ENCODE assay signal across 19 cellular contexts in genomic region chr1:29303201-29304024, GRCh38.
DNase-seq lines count a peak whose midpoint lies in the region; ATAC-seq, FAIRE-seq and TF ChIP-seq lines count a peak whose summit lies in the region.
"Had no signal": no experiment of that assay in that cellular context is flagged by ENCODE, and none has a peak within 500 bp of the region (broad histone marks: within the 10 kb centered on the region; RNA-seq: fewer than 3 reads in every experiment).

No MANE protein-coding gene starts in this region.

- in situ Hi-C loops in HepG2 (cut with HindIII; ENCODE audit: extremely low pct_ligation_motif_present, low pct_unique_long_range_greater_than_20kb), result no loop called here

- peak; percentile 38 for ATAC-seq in HepG2
- ATAC-seq in GM21528 (IDR thresholded peaks at IDR 0.05; ENCODE audit: low FRiP score, unreplicated experiment), result no peak
- ATAC-seq: GM12878 had no signal

- H3K4me1 ChIP-seq in BLaER1 (peaks cover 19% of the 10 kb centered on the region), HEK293 (ENCODE audit: control insufficient read depth, insufficient read depth, low read length) (no peaks in the 10 kb centered on the region), HepG2 (ENCODE audit: insufficient read depth, low read length) (peaks cover 15% of the 10 kb centered on the region)

- H3K4me2 ChIP-seq in BLaER1, result peak overlapping the region; percentile 71
- H3K4me2 ChIP-seq in HepG2 (ENCODE audit: low read depth, low read length), result no peak overlapping the region

- H3K4me3 Mint-ChIP-seq in chondrocyte (ENCODE audit: unreplicated experiment) (no peak overlapping the region), progenitor cell of endocrine pancreas (ENCODE audit: low read depth) (no peak overlapping the region)
- H3K4me3 Mint-ChIP-seq: B cell had no signal

- POLR2A ChIA-PET in HEK293 (lab: Yijun Ruan, JAX), result no interaction called here
- POLR2A ChIA-PET in HepG2 (lab: Yijun Ruan, JAX), result no interaction called here

- no peak overlapping the region for H3K9ac ChIP-seq in BLaER1
- no peak overlapping the region for H3K9ac ChIP-seq in HepG2 (ENCODE audit: insufficient read depth, low read depth, low read length)

- H3K79me2 ChIP-seq in HepG2 (ENCODE audit: insufficient read depth, low read length), result no peaks in the 10 kb centered on the region

- peak; percentile 75 for DNase-seq in chondrocyte (ENCODE audit: low spot score)
- no peak for DNase-seq in HepG2 (ENCODE audit: low spot score)
- DNase-seq in progenitor cell of endocrine pancreas (ENCODE audit: low spot score, unreplicated experiment), result no peak
- DNase-seq in C1 segment of cervical spinal cord (lab: John Stamatoyannopoulos, UW), result no peak
- DNase-seq in NCI-H1694 treated with DMSO at 0.1 percent for 48 hours (lab: John Stamatoyannopoulos, UW), result no peak
- DNase-seq: CD4-positive, alpha-beta memory T cell; EL; MM.1S; NCI-H1092; NCI-H1436 treated with DMSO at 0.1 percent for 48 hours; NCI-H2081 treated with DMSO at 0.1 percent for 48 hours; NCI-H446 treated with DMSO at 0.1 percent for 48 hours; NCI-H748 treated with DMSO at 0.1 percent for 48 hours had no signal

- CTCF ChIA-PET in HEK293 (lab: Yijun Ruan, JAX) (interaction anchor here (1.5 kb wide), 1 partner anchor 29 kb away, joined by 4 read pairs; no protein-coding TSS in a partner anchor), HepG2 (lab: Yijun Ruan, JAX; ENCODE audit: low intra/inter-chr PET ratio, low total read pairs) (no interaction called here)

- no peak for FAIRE-seq in HepG2 (lab: Jason Lieb, UNC)
- FAIRE-seq: GM12878 had no signal

- intact Hi-C loops in HepG2 (cut with micrococcal nuclease; ENCODE audit: unreplicated experiment), result no loop called here

- H3K27me3 ChIP-seq in BLaER1, result no peaks in the 10 kb centered on the region
- no peaks in the 10 kb centered on the region for H3K27me3 ChIP-seq in HepG2 (ENCODE audit: control insufficient read depth in 1 of 2, insufficient read depth in 2 of 2, low read length in 2 of 2)

- TF ChIP-seq EP300 in HepG2 (IDR thresholded peaks at IDR 0.05; ENCODE audit: low read depth in 2 of 2, low read length in 2 of 2), result no peak
- no peak for TF ChIP-seq EP300 in HepG2 (CRISPR knock-in tag; IDR thresholded peaks at IDR 0.05; ENCODE audit: borderline replicate concordance)

- H3K36me3 Mint-ChIP-seq in chondrocyte (ENCODE audit: low read depth) (peaks cover 12% of the 10 kb centered on the region), progenitor cell of endocrine pancreas (ENCODE audit: insufficient read depth) (peaks cover 23% of the 10 kb centered on the region)
- H3K36me3 Mint-ChIP-seq: CD4-positive, alpha-beta memory T cell had no signal

- H3K27ac ChIP-seq in BLaER1 (no peak overlapping the region), HEK293 (ENCODE audit: extremely low read depth, low read depth, low read length) (no peak overlapping the region), HepG2 (ENCODE audit: extremely low read length, insufficient read depth, low read length) (no peak overlapping the region)

- H3K4me1 Mint-ChIP-seq in chondrocyte (ENCODE audit: low read depth), result no peaks in the 10 kb centered on the region
- H3K4me1 Mint-ChIP-seq in progenitor cell of endocrine pancreas (ENCODE audit: low read depth), result peaks cover 11% of the 10 kb centered on the region
- H3K4me1 Mint-ChIP-seq: B cell; CD4-positive, alpha-beta memory T cell had no signal

- no peak for TF ChIP-seq POLR2A in HepG2 (IDR thresholded peaks at IDR 0.05; ENCODE audit: insufficient read depth in 1 of 2, low read depth in 2 of 2, low read length in 2 of 2)

- no peaks in the 10 kb centered on the region; the same call in 1 of the 2 replicates for H3K36me3 ChIP-seq in BLaER1
- H3K36me3 ChIP-seq in HEK293 (ENCODE audit: control insufficient read depth in 2 of 2, insufficient read depth in 1 of 2, low read length in 2 of 2), result peaks cover 0 to 79% of the 10 kb centered on the region in 2 experiments; a peak in 1 of 3 replicates
- H3K36me3 ChIP-seq in HepG2 (replicated peaks in 1 of 2; ENCODE audit: control insufficient read depth in 1 of 2, insufficient read depth in 2 of 2, low read length in 2 of 2), result peaks cover 3 to 31% of the 10 kb centered on the region in 2 experiments; a peak in 4 of 5 replicates

- BruUV-seq in HepG2 (replicated peaks; lab: Mats Ljungman, UMichigan), result no TSS peak

- H2AFZ ChIP-seq in HepG2 (ENCODE audit: low read length), result no peak overlapping the region

- WGBS in HepG2 (ENCODE audit: low lambda C conversion rate), result 95% methylated on average over 12 of the region's 28 CpGs

- H3K27ac Mint-ChIP-seq in chondrocyte (ENCODE audit: unreplicated experiment) (no peak overlapping the region), progenitor cell of endocrine pancreas (no peak overlapping the region)
- H3K27ac Mint-ChIP-seq: B cell; CD4-positive, alpha-beta memory T cell had no signal

- peaks cover 3% of the 10 kb centered on the region for H3K9me3 Mint-ChIP-seq in chondrocyte (ENCODE audit: low read depth)
- no peaks in the 10 kb centered on the region for H3K9me3 Mint-ChIP-seq in progenitor cell of endocrine pancreas (ENCODE audit: low read depth)
- H3K9me3 Mint-ChIP-seq: CD4-positive, alpha-beta memory T cell had no signal

- H4K20me1 ChIP-seq in BLaER1, result no peaks in the 10 kb centered on the region
- no peaks in the 10 kb centered on the region for H4K20me1 ChIP-seq in HepG2 (ENCODE audit: insufficient read depth, low read length)

- TF ChIP-seq CTCF in HEK293 (tag by site-specific recombination; IDR thresholded peaks at IDR 0.05), result no peak
- no peak for TF ChIP-seq CTCF in chondrocyte (IDR thresholded peaks at IDR 0.05)
- TF ChIP-seq CTCF in HepG2 (CRISPR knock-in tag; IDR thresholded peaks at IDR 0.05), result no peak
- TF ChIP-seq CTCF in progenitor cell of endocrine pancreas (IDR thresholded peaks at IDR 0.05; ENCODE audit: unreplicated experiment), result no peak

- no peak for TF ChIP-seq RAD21 in HepG2 (CRISPR knock-in tag; IDR thresholded peaks at IDR 0.05)

- H3K9me3 ChIP-seq in BLaER1 (no peaks in the 10 kb centered on the region), HEK293 (ENCODE audit: control insufficient read depth, insufficient read depth, low read depth, low read length) (no peaks in the 10 kb centered on the region), HepG2 (ENCODE audit: low read length) (no peaks in the 10 kb centered on the region)
- H3K9me3 ChIP-seq: HAP-1 had no signal

- H3K4me3 ChIP-seq in BLaER1 (no peak overlapping the region), HEK293 (ENCODE audit: low read depth, low read length) (no peak overlapping the region), HepG2 (replicated peaks in 1 of 3; ENCODE audit: insufficient read depth in 1 of 3, low read depth in 2 of 3, low read length in 3 of 3) (no peak overlapping the region)
- H3K4me3 ChIP-seq: GM12878, HAP-1 had no signal

- H3K27me3 Mint-ChIP-seq in chondrocyte (ENCODE audit: low read depth), result no peaks in the 10 kb centered on the region
- no peaks in the 10 kb centered on the region for H3K27me3 Mint-ChIP-seq in progenitor cell of endocrine pancreas

TF ChIP-seq in HEK293, 187 proteins besides CTCF, POLR2A, EP300 and RAD21:
- TF ChIP-seq ZNF561 (tag by site-specific recombination; IDR thresholded peaks at IDR 0.05; ENCODE audit: borderline replicate concordance) (no peak), MEIS1 (CRISPR knock-in tag; IDR thresholded peaks at IDR 0.05; ENCODE audit: borderline replicate concordance) (no peak), ZNF544 (tag by site-specific recombination; IDR thresholded peaks at IDR 0.05) (no peak), SCRT2 (tag by site-specific recombination; IDR thresholded peaks at IDR 0.05) (peak; percentile 52; the same call in 1 of the 2 replicates), ZNF830 (tag by site-specific recombination; IDR thresholded peaks at IDR 0.05; ENCODE audit: low read depth) (no peak)

TF ChIP-seq in HepG2, 621 proteins besides CTCF, POLR2A, EP300 and RAD21 (continues in another document):
- TF ChIP-seq ARID5B (CRISPR knock-in tag; IDR thresholded peaks at IDR 0.05), result no peak
- no peak for TF ChIP-seq ZNF138 (CRISPR knock-in tag; IDR thresholded peaks at IDR 0.05; ENCODE audit: low read depth)
- TF ChIP-seq FIP1L1 (IDR thresholded peaks at IDR 0.05; ENCODE audit: borderline replicate concordance, insufficient read depth, low read depth, low read length), result no peak
